In the genomic region with DNA sequence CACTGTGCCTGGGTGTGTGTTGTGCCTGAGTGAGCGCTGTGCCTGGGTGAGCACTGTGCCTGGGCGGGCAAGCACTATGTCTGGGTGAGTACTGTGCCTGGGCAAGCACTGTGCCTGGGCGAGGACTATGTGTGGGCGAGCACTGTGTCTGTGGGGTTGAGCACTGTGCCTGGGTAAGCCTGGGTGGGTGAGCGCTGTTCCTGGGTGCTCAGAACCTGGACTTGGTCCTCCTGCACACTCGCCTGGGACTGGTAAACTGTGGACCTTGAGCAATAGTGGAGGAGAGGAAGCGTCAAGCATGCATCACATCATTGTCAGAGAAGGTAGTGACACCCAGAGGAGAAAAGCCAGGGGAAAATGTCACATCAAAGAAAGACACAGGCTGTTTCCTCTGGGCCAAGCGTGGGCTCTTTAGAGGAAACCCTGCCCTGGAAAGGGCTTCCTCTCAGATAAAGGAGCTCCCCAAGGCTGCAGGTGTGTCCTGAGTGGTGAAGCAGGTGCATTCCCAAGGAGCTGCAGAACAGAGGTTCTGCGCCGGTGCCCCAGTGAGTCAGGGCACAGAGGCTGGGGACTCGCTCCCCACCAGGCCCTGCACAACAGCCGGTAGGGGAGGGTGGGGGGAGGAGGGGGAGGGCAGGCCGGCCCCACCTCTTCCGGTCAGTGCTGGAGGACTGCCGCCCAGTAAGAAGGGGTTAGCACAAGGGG, we compare ENCODE assay signal across 9 cellular contexts.
"Had no signal": no experiment of that assay in that cellular context is flagged by ENCODE, and none has a peak within 500 bp of the region (broad histone marks: within the 10 kb centered on the region; RNA-seq: fewer than 3 reads in every experiment).

No MANE protein-coding gene starts in this region.

- H3K9me3 Mint-ChIP-seq: activated CD4-positive, alpha-beta T cell treated with anti-CD3 and anti-CD28 coated beads, Interleukin-2, amount 10 ng/mL, durations not matched to agents 7 days and 5 days; activated T-cell treated with anti-CD3 and anti-CD28 coated beads, Interleukin-2, amount 50 U/mL, for 24 hours had no signal

- H3K4me1 Mint-ChIP-seq: activated CD4-positive, alpha-beta T cell treated with anti-CD3 and anti-CD28 coated beads, Interleukin-2, amount 10 ng/mL, durations not matched to agents 7 days and 5 days; activated CD8-positive, alpha-beta memory T cell treated with anti-CD3 and anti-CD28 coated beads, Interleukin-2, amount 10 ng/mL, durations not matched to agents 7 days and 5 days; WTC11 had no signal

- DNase-seq: activated CD4-positive, alpha-beta T cell treated with anti-CD3 and anti-CD28 coated beads, Interleukin-2, amount 10 ng/mL, durations not matched to agents 7 days and 5 days; activated CD8-positive, alpha-beta memory T cell treated with anti-CD3 and anti-CD28 coated beads, Interleukin-2, amount 10 ng/mL, durations not matched to agents 7 days and 5 days; activated effector memory CD4-positive, alpha-beta T cell treated with Interleukin-2 at 50 U/mL for 16 hours; activated naive CD4-positive, alpha-beta T cell treated with anti-CD3 and anti-CD28 coated beads, Interleukin-2, amount 50 U/mL, for 16 hours; activated T-cell treated with anti-CD3 and anti-CD28 coated beads, Interleukin-2, amount 50 U/mL, for 24 hours; stimulated activated naive CD4-positive, alpha-beta T cell; SW 1271; trophoblast cell had no signal

- H3K4me3 Mint-ChIP-seq: activated CD4-positive, alpha-beta T cell treated with anti-CD3 and anti-CD28 coated beads, Interleukin-2, amount 10 ng/mL, durations not matched to agents 7 days and 5 days; activated CD8-positive, alpha-beta memory T cell treated with anti-CD3 and anti-CD28 coated beads, Interleukin-2, amount 10 ng/mL, durations not matched to agents 7 days and 5 days; activated T-cell treated with anti-CD3 and anti-CD28 coated beads, Interleukin-2, amount 50 U/mL, for 24 hours; WTC11 had no signal

- H3K36me3 Mint-ChIP-seq: activated CD8-positive, alpha-beta memory T cell treated with anti-CD3 and anti-CD28 coated beads, Interleukin-2, amount 10 ng/mL, durations not matched to agents 7 days and 5 days; WTC11 had no signal

- ATAC-seq: WTC11 had no signal

- H3K27ac Mint-ChIP-seq: activated CD4-positive, alpha-beta T cell treated with anti-CD3 and anti-CD28 coated beads, Interleukin-2, amount 10 ng/mL, durations not matched to agents 7 days and 5 days; activated CD8-positive, alpha-beta memory T cell treated with anti-CD3 and anti-CD28 coated beads, Interleukin-2, amount 10 ng/mL, durations not matched to agents 7 days and 5 days; activated T-cell treated with anti-CD3 and anti-CD28 coated beads, Interleukin-2, amount 50 U/mL, for 24 hours; WTC11 had no signal
